Comparison of ENCODE assay signal across 8 cellular contexts in the genomic region with DNA sequence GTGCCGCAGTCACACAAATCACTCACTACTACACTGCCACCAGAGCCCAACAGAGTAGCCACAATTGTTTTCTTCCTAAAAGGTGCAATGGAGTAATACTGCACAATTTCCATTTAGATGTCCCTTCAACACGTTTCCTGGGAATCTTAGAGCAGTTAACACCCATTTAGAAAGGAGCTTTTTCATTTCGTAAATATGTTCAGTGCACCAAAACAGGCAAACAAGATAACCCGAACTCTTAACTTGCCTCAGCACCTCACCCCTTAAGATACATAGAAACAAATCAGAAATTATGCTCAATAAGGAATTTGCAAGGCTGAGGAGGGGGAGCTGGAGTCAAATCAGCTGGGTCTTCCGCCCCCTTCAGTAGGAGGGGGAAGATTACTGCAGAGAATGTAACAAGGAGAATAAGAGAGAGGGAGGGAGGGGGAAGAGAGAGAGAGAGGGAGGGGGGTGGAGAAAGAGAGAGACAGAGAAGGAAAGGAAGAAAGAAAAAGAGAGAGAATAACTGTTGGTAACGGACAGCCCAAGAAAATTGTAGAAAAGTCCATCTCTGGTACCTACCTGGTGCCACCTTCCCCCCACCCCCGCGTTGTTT.
DNase-seq lines count a peak whose midpoint lies in the region; ATAC-seq and TF ChIP-seq lines count a peak whose summit lies in the region.

No MANE protein-coding gene starts in this region.

- H3K27ac ChIP-seq in stomach, result peak overlapping the region; percentile 83 to 89 (median 88)

- no peaks in the 10 kb centered on the region for H3K9me3 ChIP-seq in stomach

- peak overlapping the region; percentile 54 to 68 (median 58) for H3K4me3 ChIP-seq in stomach

- no peak for TF ChIP-seq CTCF in stomach (IDR thresholded peaks at IDR 0.05)

- peak overlapping the region; percentile 93 for H3K4me3 Mint-ChIP-seq in activated CD4-positive, alpha-beta T cell treated with anti-CD3 and anti-CD28 coated beads, Interleukin-2, amount 10 ng/mL, durations not matched to agents 24 days and 14 days
- peak overlapping the region; percentile 83 for H3K4me3 Mint-ChIP-seq in activated naive CD8-positive, alpha-beta T cell treated with anti-CD3 and anti-CD28 coated beads, Interleukin-2, amount 50 U/mL, for 24 hours

- H3K4me1 Mint-ChIP-seq in activated CD4-positive, alpha-beta T cell treated with anti-CD3 and anti-CD28 coated beads, Interleukin-2, amount 10 ng/mL, durations not matched to agents 24 days and 14 days, result peaks cover 37% of the 10 kb centered on the region
- H3K4me1 Mint-ChIP-seq in activated naive CD8-positive, alpha-beta T cell treated with anti-CD3 and anti-CD28 coated beads, Interleukin-2, amount 50 U/mL, for 24 hours, result peaks cover 58% of the 10 kb centered on the region

- no peak for ATAC-seq in activated naive CD8-positive, alpha-beta T cell treated with anti-CD3 and anti-CD28 coated beads, Interleukin-2, amount 50 U/mL, for 24 hours
- ATAC-seq in GM18858 (IDR thresholded peaks at IDR 0.05; ENCODE audit: unreplicated experiment), result no peak

- TF ChIP-seq POLR2A in stomach (IDR thresholded peaks at IDR 0.05), result no peak

- H3K36me3 Mint-ChIP-seq in activated CD4-positive, alpha-beta T cell treated with anti-CD3 and anti-CD28 coated beads, Interleukin-2, amount 10 ng/mL, durations not matched to agents 24 days and 14 days (ENCODE audit: low read depth), result no peaks in the 10 kb centered on the region
- H3K36me3 Mint-ChIP-seq in activated naive CD8-positive, alpha-beta T cell treated with anti-CD3 and anti-CD28 coated beads, Interleukin-2, amount 50 U/mL, for 24 hours (ENCODE audit: low read depth), result no peaks in the 10 kb centered on the region

- H3K27ac Mint-ChIP-seq in activated CD4-positive, alpha-beta T cell treated with anti-CD3 and anti-CD28 coated beads, Interleukin-2, amount 10 ng/mL, durations not matched to agents 24 days and 14 days, result peak overlapping the region; percentile 91
- H3K27ac Mint-ChIP-seq in activated naive CD8-positive, alpha-beta T cell treated with anti-CD3 and anti-CD28 coated beads, Interleukin-2, amount 50 U/mL, for 24 hours, result peak overlapping the region; percentile 88

- no peaks in the 10 kb centered on the region for H3K27me3 ChIP-seq in stomach

- no peak for TF ChIP-seq EP300 in stomach (IDR thresholded peaks at IDR 0.05)

- peaks cover 15 to 41% (median 31%) of the 10 kb centered on the region in 4 donors for H3K4me1 ChIP-seq in stomach

- no peaks in the 10 kb centered on the region for H3K36me3 ChIP-seq in stomach

- WGBS in stomach, 5 donors, result 11 to 16% (median 15%) methylated on average over 8 of the region's 8 CpGs

- DNase-seq in activated CD4-positive, alpha-beta T cell treated with anti-CD3 and anti-CD28 coated beads, Interleukin-2, amount 10 ng/mL, durations not matched to agents 24 days and 14 days, result no peak
- no peak for DNase-seq in activated CD4-positive, alpha-beta T cell treated with anti-CD3 and anti-CD28 coated beads for 48 hours
- no peak for DNase-seq in activated naive CD8-positive, alpha-beta T cell treated with anti-CD3 and anti-CD28 coated beads, Interleukin-2, amount 50 U/mL, for 24 hours
- DNase-seq in inferior parietal cortex (ENCODE audit: extremely low spot score) (peak; percentile 56), stomach (no peak), NCI-H226 (no peak), NCI-H1048 (lab: John Stamatoyannopoulos, UW) (no peak)

- peaks cover 3% of the 10 kb centered on the region for H3K9me3 Mint-ChIP-seq in activated CD4-positive, alpha-beta T cell treated with anti-CD3 and anti-CD28 coated beads, Interleukin-2, amount 10 ng/mL, durations not matched to agents 24 days and 14 days
- H3K9me3 Mint-ChIP-seq in activated naive CD8-positive, alpha-beta T cell treated with anti-CD3 and anti-CD28 coated beads, Interleukin-2, amount 50 U/mL, for 24 hours, result peaks cover 8% of the 10 kb centered on the region

- no peaks in the 10 kb centered on the region for H3K27me3 Mint-ChIP-seq in activated CD4-positive, alpha-beta T cell treated with anti-CD3 and anti-CD28 coated beads, Interleukin-2, amount 10 ng/mL, durations not matched to agents 24 days and 14 days
- H3K27me3 Mint-ChIP-seq in activated naive CD8-positive, alpha-beta T cell treated with anti-CD3 and anti-CD28 coated beads, Interleukin-2, amount 50 U/mL, for 24 hours, result no peaks in the 10 kb centered on the region

- intact Hi-C loops in activated CD4-positive, alpha-beta T cell treated with anti-CD3 and anti-CD28 coated beads, Interleukin-2, amount 10 ng/mL, durations not matched to agents 24 days and 14 days (cut with micrococcal nuclease), result loop anchor here (1.0 to 5.0 kb wide), 8 partner anchors 16 to 336 kb away; no protein-coding TSS in a partner anchor
- intact Hi-C loops in stomach (cut with DNase I; ENCODE audit: low total_unique reads), result loop anchor here (10.0 kb wide), 1 partner anchor 340 kb away; no protein-coding TSS in a partner anchor
